27 cellular contexts compared by ENCODE assay signal in genomic region chr6:55696501-55696900, GRCh38.
"Had no signal": no experiment of that assay in that cellular context is flagged by ENCODE, and none has a peak within 500 bp of the region (broad histone marks: within the 10 kb centered on the region; RNA-seq: fewer than 3 reads in every experiment).

No MANE protein-coding gene starts in this region.

- H3K4me1 Mint-ChIP-seq: natural killer cell; stimulated activated effector memory CD8-positive, alpha-beta T cell treated with anti-CD3 and anti-CD28 coated beads, Interleukin-12 subunit alpha, Interleukin-12 subunit beta, amount 100 ng/mL, for 72 hours; stimulated activated naive B cell treated with anti-CD40 and anti-IgM and Interleukin-4, amounts not matched to agents 10 μg/mL and 1 μg/mL and 100 μg/mL, for 72 hours had no signal

- H3K9ac ChIP-seq: neural progenitor cell, parathyroid adenoma had no signal

- H3K4me3 Mint-ChIP-seq: natural killer cell; nephron; neural progenitor cell; stimulated activated effector memory CD8-positive, alpha-beta T cell treated with anti-CD3 and anti-CD28 coated beads, Interleukin-12 subunit alpha, Interleukin-12 subunit beta, amount 100 ng/mL, for 72 hours; stimulated activated naive B cell treated with anti-CD40 and anti-IgM and Interleukin-4, amounts not matched to agents 10 μg/mL and 1 μg/mL and 100 μg/mL, for 72 hours; stimulated activated naive CD8-positive, alpha-beta T cell treated with anti-CD3 and anti-CD28 coated beads, Interleukin-15, Interleukin-2, amounts not matched to agents 100 ng/mL and 50 ng/mL, for 24 hours had no signal

- H2AFZ ChIP-seq: neural progenitor cell, parathyroid adenoma had no signal

- H3K27ac ChIP-seq: neural progenitor cell, ovary, parathyroid adenoma, psoas muscle, right lobe of liver, sigmoid colon, stomach, thoracic aorta, thyroid gland, tibial nerve, upper lobe of right lung, uterus had no signal

- H3K4me1 ChIP-seq: parathyroid adenoma, psoas muscle, right lobe of liver, thyroid gland, tibial nerve, upper lobe of right lung, uterus had no signal

- H3K4me3 ChIP-seq: neural progenitor cell, ovary, psoas muscle, right lobe of liver, sigmoid colon, stomach, thoracic aorta, thyroid gland, tibial nerve, upper lobe of right lung, uterus had no signal

- H3K4me2 ChIP-seq: neural progenitor cell had no signal

- ATAC-seq: natural killer cell; psoas muscle; right cardiac atrium; right lobe of liver; stimulated activated effector memory CD8-positive, alpha-beta T cell treated with anti-CD3 and anti-CD28 coated beads, Interleukin-12 subunit alpha, Interleukin-12 subunit beta, amount 100 ng/mL, for 72 hours; stimulated activated naive B cell treated with anti-CD40 and anti-IgM and Interleukin-4, amounts not matched to agents 10 μg/mL and 1 μg/mL and 100 μg/mL, for 72 hours; upper lobe of right lung had no signal

- DNase-seq: natural killer cell; occipital lobe; ovary; posterior cingulate gyrus; psoas muscle; right cardiac atrium; right lobe of liver; sigmoid colon; small intestine; stimulated activated CD4-positive, alpha-beta T cell treated with anti-CD3 and anti-CD28 coated beads, Interleukin-15, amount 100 ng/mL, for 24 hours; stimulated activated CD4-positive, alpha-beta T cell treated with anti-CD3 and anti-CD28 coated beads, Interleukin-2, amount 100 ng/mL, for 24 hours; stimulated activated CD4-positive, alpha-beta T cell treated with anti-CD3 and anti-CD28 coated beads, Interleukin-2, amount 100 ng/mL, for 48 hours; stimulated activated CD4-positive, alpha-beta T cell treated with anti-CD3 and anti-CD28 coated beads, Interleukin-4, amount 100 ng/mL, for 24 hours; stimulated activated naive B cell treated with anti-CD40 and anti-IgM and Interleukin-4, amounts not matched to agents 10 μg/mL and 1 μg/mL and 100 μg/mL, for 72 hours; stimulated activated naive CD4-positive, alpha-beta T cell treated with Interleukin-2 at 50 U/mL for 16 hours; stomach; thyroid gland; upper lobe of right lung; uterus had no signal

- H3K27me3 ChIP-seq: neural progenitor cell, ovary, right lobe of liver, sigmoid colon, stomach, thyroid gland, tibial nerve, upper lobe of right lung, uterus had no signal

- H3K9me3 ChIP-seq: ovary, psoas muscle, right lobe of liver, sigmoid colon, stomach, thoracic aorta, thyroid gland, tibial nerve, upper lobe of right lung, uterus had no signal

- H3K9me3 Mint-ChIP-seq: nephron had no signal

- H3K27ac Mint-ChIP-seq: natural killer cell; nephron; progenitor cell of endocrine pancreas; stimulated activated effector memory CD8-positive, alpha-beta T cell treated with anti-CD3 and anti-CD28 coated beads, Interleukin-12 subunit alpha, Interleukin-12 subunit beta, amount 100 ng/mL, for 72 hours; stimulated activated naive B cell treated with anti-CD40 and anti-IgM and Interleukin-4, amounts not matched to agents 10 μg/mL and 1 μg/mL and 100 μg/mL, for 72 hours; stimulated activated naive CD8-positive, alpha-beta T cell treated with anti-CD3 and anti-CD28 coated beads, Interleukin-15, Interleukin-2, amounts not matched to agents 100 ng/mL and 50 ng/mL, for 24 hours had no signal

- H3K27me3 Mint-ChIP-seq: progenitor cell of endocrine pancreas; stimulated activated naive B cell treated with anti-CD40 and anti-IgM and Interleukin-4, amounts not matched to agents 10 μg/mL and 1 μg/mL and 100 μg/mL, for 72 hours; stimulated activated naive CD8-positive, alpha-beta T cell treated with anti-CD3 and anti-CD28 coated beads, Interleukin-15, Interleukin-2, amounts not matched to agents 100 ng/mL and 50 ng/mL, for 24 hours had no signal

- H3K36me3 ChIP-seq: neural progenitor cell, ovary, right lobe of liver, sigmoid colon, stomach, thoracic aorta, thyroid gland, tibial nerve, upper lobe of right lung, uterus had no signal

- H3K36me3 Mint-ChIP-seq: natural killer cell; neural progenitor cell; stimulated activated effector memory CD8-positive, alpha-beta T cell treated with anti-CD3 and anti-CD28 coated beads, Interleukin-12 subunit alpha, Interleukin-12 subunit beta, amount 100 ng/mL, for 72 hours; stimulated activated naive B cell treated with anti-CD40 and anti-IgM and Interleukin-4, amounts not matched to agents 10 μg/mL and 1 μg/mL and 100 μg/mL, for 72 hours had no signal
